In genomic region chr1:195237161-195237889, GRCh38 we compare ENCODE assay signal across 23 cellular contexts.
DNase-seq lines count a peak whose midpoint lies in the region; ATAC-seq, FAIRE-seq and TF ChIP-seq lines count a peak whose summit lies in the region.
"Had no signal": no experiment of that assay in that cellular context is flagged by ENCODE, and none has a peak within 500 bp of the region (broad histone marks: within the 10 kb centered on the region; RNA-seq: fewer than 3 reads in every experiment).

No MANE protein-coding gene starts in this region.

- no peak for FAIRE-seq in kidney (lab: Jason Lieb, UNC)
- FAIRE-seq: GM12891, H1 had no signal

- H3K9ac ChIP-seq in kidney (ENCODE audit: low read length in 2 of 2) = no peak overlapping the region

- intact Hi-C loops in CD14-positive monocyte (cut with micrococcal nuclease) (no loop called here), kidney (cut with DNase I) (no loop called here), sciatic nerve (cut with DNase I) (no loop called here)

- POLR2A ChIA-PET in activated CD4-positive, alpha-beta memory T cell treated with anti-CD3 and anti-CD28 coated beads, Interleukin-2, amount 10 ng/mL, durations not matched to agents 7 days and 5 days (lab: Charles Lee) = no interaction called here

- ATAC-seq in GM21723 (IDR thresholded peaks at IDR 0.05; ENCODE audit: unreplicated experiment) = no peak
- no peak for ATAC-seq in sciatic nerve
- ATAC-seq: HCT116 had no signal

- no peaks in the 10 kb centered on the region for H3K9me3 ChIP-seq in kidney (ENCODE audit: control insufficient read depth in 1 of 2, low read length in 2 of 2)
- H3K9me3 ChIP-seq: BE2C, Peyer's patch, SJSA1 had no signal

- H3K4me1 ChIP-seq in kidney (ENCODE audit: control insufficient read depth in 1 of 2, insufficient read depth in 1 of 2, low read depth in 1 of 2, low read length in 2 of 2) = no peaks in the 10 kb centered on the region
- H3K4me1 ChIP-seq: BE2C, Peyer's patch, SJSA1 had no signal

- no peak overlapping the region for H3K4me3 ChIP-seq in kidney (ENCODE audit: low read length in 2 of 2)
- H3K4me3 ChIP-seq: Peyer's patch, SJSA1 had no signal

- no peaks in the 10 kb centered on the region for H3K4me1 Mint-ChIP-seq in CD14-positive monocyte
- H3K4me1 Mint-ChIP-seq in activated CD4-positive, alpha-beta memory T cell treated with anti-CD3 and anti-CD28 coated beads, Interleukin-2, amount 10 ng/mL, durations not matched to agents 7 days and 5 days = no peaks in the 10 kb centered on the region
- H3K4me1 Mint-ChIP-seq: CD4-positive, CD25-positive, alpha-beta regulatory T cell had no signal

- TF ChIP-seq CTCF in CD14-positive monocyte (IDR thresholded peaks at IDR 0.05) (no peak), kidney (IDR thresholded peaks at IDR 0.05; ENCODE audit: borderline replicate concordance, extremely low read depth, insufficient read depth) (no peak)

- CTCF ChIA-PET in activated CD4-positive, alpha-beta memory T cell treated with anti-CD3 and anti-CD28 coated beads, Interleukin-2, amount 10 ng/mL, durations not matched to agents 7 days and 5 days (lab: Charles Lee) = no interaction called here

- no peak overlapping the region for H3K27ac Mint-ChIP-seq in CD14-positive monocyte
- H3K27ac Mint-ChIP-seq in activated CD4-positive, alpha-beta memory T cell treated with anti-CD3 and anti-CD28 coated beads, Interleukin-2, amount 10 ng/mL, durations not matched to agents 7 days and 5 days = no peak overlapping the region
- H3K27ac Mint-ChIP-seq: CD4-positive, CD25-positive, alpha-beta regulatory T cell had no signal

- H3K36me3 ChIP-seq in kidney (ENCODE audit: control insufficient read depth in 1 of 2, insufficient read depth in 2 of 2, low read length in 2 of 2) = no peaks in the 10 kb centered on the region
- H3K36me3 ChIP-seq: BE2C, Peyer's patch, SJSA1 had no signal

- peaks cover 0 to 12% (median 5%) of the 10 kb centered on the region in 7 donors for H3K9me3 Mint-ChIP-seq in CD14-positive monocyte
- peaks cover 2% of the 10 kb centered on the region for H3K9me3 Mint-ChIP-seq in activated CD4-positive, alpha-beta memory T cell treated with anti-CD3 and anti-CD28 coated beads, Interleukin-2, amount 10 ng/mL, durations not matched to agents 7 days and 5 days

- peaks cover 0 to 1% (median 0%) of the 10 kb centered on the region in 3 donors for H3K27me3 Mint-ChIP-seq in CD14-positive monocyte (ENCODE audit: low read depth in 3 of 3)
- H3K27me3 Mint-ChIP-seq in activated CD4-positive, alpha-beta memory T cell treated with anti-CD3 and anti-CD28 coated beads, Interleukin-2, amount 10 ng/mL, durations not matched to agents 7 days and 5 days = no peaks in the 10 kb centered on the region
- H3K27me3 Mint-ChIP-seq: CD4-positive, CD25-positive, alpha-beta regulatory T cell had no signal

- H3K4me3 Mint-ChIP-seq in CD14-positive monocyte = no peak overlapping the region
- no peak overlapping the region for H3K4me3 Mint-ChIP-seq in activated CD4-positive, alpha-beta memory T cell treated with anti-CD3 and anti-CD28 coated beads, Interleukin-2, amount 10 ng/mL, durations not matched to agents 7 days and 5 days
- H3K4me3 Mint-ChIP-seq: CD4-positive, CD25-positive, alpha-beta regulatory T cell had no signal

- H3K36me3 Mint-ChIP-seq in CD14-positive monocyte = no peaks in the 10 kb centered on the region
- no peaks in the 10 kb centered on the region for H3K36me3 Mint-ChIP-seq in activated CD4-positive, alpha-beta memory T cell treated with anti-CD3 and anti-CD28 coated beads, Interleukin-2, amount 10 ng/mL, durations not matched to agents 7 days and 5 days (ENCODE audit: low read depth)
- H3K36me3 Mint-ChIP-seq: CD4-positive, CD25-positive, alpha-beta regulatory T cell had no signal

- DNase-seq in CD14-positive monocyte (ENCODE audit: low spot score) (peak; percentile 26), UCSD-AML1 (lab: John Stamatoyannopoulos, UW; ENCODE audit: unreplicated experiment) (peak; percentile 4), kidney (peak; percentile 53), sciatic nerve (ENCODE audit: low spot score) (no peak), SIG-M5 treated with dmso at 0.1 percent for 504 hours (lab: John Stamatoyannopoulos, UW; ENCODE audit: unreplicated experiment) (no peak)
- no peak for DNase-seq in activated CD4-positive, alpha-beta memory T cell treated with anti-CD3 and anti-CD28 coated beads, Interleukin-2, amount 10 ng/mL, durations not matched to agents 7 days and 5 days
- DNase-seq: BE2C; CD4-positive, CD25-positive, alpha-beta regulatory T cell; COR-L47; DMS79; KBM-7; MM.1S; NCI-H1048; NCI-H1417 treated with DMSO at 0.1 percent for 48 hours; NCI-H187; NCI-H446; NCI-H526; Peyer's patch had no signal

- H3K27ac ChIP-seq in kidney (ENCODE audit: low read depth in 2 of 2, low read length in 2 of 2) = no peak overlapping the region
- H3K27ac ChIP-seq: Peyer's patch, SJSA1 had no signal

Comparison
In these comparisons a context has a peak if more than half of its experiments do, and no peak if none do; other contexts are left out.
1. DNase-seq: peak in CD14-positive monocyte (single experiment), UCSD-AML1 (single experiment) and kidney (single experiment); none in activated CD4-positive, alpha-beta memory T cell treated with anti-CD3 and anti-CD28 coated beads, Interleukin-2, amount 10 ng/mL, durations not matched to agents 7 days and 5 days (single experiment), sciatic nerve (single experiment) and SIG-M5 treated with dmso at 0.1 percent for 504 hours (single experiment).